In the genomic region with DNA sequence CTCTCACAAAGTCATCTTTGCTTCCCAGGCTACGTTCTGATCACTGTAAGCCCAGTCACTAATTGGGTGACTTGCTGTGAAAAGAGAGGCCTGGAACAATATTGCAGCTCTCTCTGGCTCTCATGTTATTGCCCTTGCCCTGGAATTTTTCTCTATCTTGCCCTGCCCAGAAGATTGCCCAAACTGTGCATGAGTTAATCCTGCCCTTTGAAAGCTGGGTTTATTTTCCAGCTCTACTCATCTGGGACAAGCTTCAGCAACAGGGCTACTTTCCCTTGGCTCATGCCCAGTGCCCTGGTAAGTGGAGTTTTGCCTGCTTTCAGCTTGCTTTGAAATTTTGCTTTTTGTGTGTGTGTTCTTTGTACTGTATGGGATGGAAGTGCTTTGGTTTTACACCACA, we compare ENCODE assay signal across 16 cellular contexts.
"Had no signal": no experiment of that assay in that cellular context is flagged by ENCODE, and none has a peak within 500 bp of the region (broad histone marks: within the 10 kb centered on the region; RNA-seq: fewer than 3 reads in every experiment).

No MANE protein-coding gene starts in this region.

- H3K27me3 ChIP-seq: esophagus muscularis mucosa, pancreas had no signal

- H3K4me1 ChIP-seq: esophagus muscularis mucosa, lower lobe of right lung, pancreas had no signal

- H3K27ac ChIP-seq: dorsolateral prefrontal cortex, esophagus muscularis mucosa, lower lobe of right lung, pancreas, WERI-Rb-1 had no signal

- H3K4me3 ChIP-seq: dorsolateral prefrontal cortex, esophagus muscularis mucosa, lower lobe of right lung, pancreas had no signal

- H3K9me3 ChIP-seq: esophagus muscularis mucosa, lower lobe of right lung, pancreas had no signal

- DNase-seq: activated CD4-positive, alpha-beta memory T cell treated with anti-CD3 and anti-CD28 coated beads for 36 hours; activated CD8-positive, alpha-beta memory T cell treated with anti-CD3 and anti-CD28 coated beads, Interleukin-2, amount 10 ng/mL, durations not matched to agents 7 days and 5 days; activated naive CD4-positive, alpha-beta T cell treated with anti-CD3 and anti-CD28 coated beads for 36 hours; activated naive CD8-positive, alpha-beta T cell treated with anti-CD3 and anti-CD28 coated beads, Interleukin-2, amount 50 U/mL, for 24 hours; activated T-cell treated with anti-CD3 and anti-CD28 coated beads, Interleukin-2, amount 50 U/mL, for 1 hour; dorsolateral prefrontal cortex; endodermal cell; foreskin melanocyte; immature natural killer cell; lower lobe of right lung; pancreas; stimulated activated CD4-positive, alpha-beta T cell treated with anti-CD3 and anti-CD28 coated beads, Interleukin-4, amount 100 ng/mL, for 24 hours; stimulated activated naive CD4-positive, alpha-beta T cell; T-helper 17 cell; WERI-Rb-1 had no signal

- H3K36me3 ChIP-seq: esophagus muscularis mucosa, lower lobe of right lung, pancreas, WERI-Rb-1 had no signal

- FAIRE-seq: pancreas had no signal

- ATAC-seq: activated CD8-positive, alpha-beta memory T cell treated with anti-CD3 and anti-CD28 coated beads, Interleukin-2, amount 10 ng/mL, durations not matched to agents 7 days and 5 days; activated naive CD8-positive, alpha-beta T cell treated with anti-CD3 and anti-CD28 coated beads, Interleukin-2, amount 50 U/mL, for 24 hours; lower lobe of right lung; T-helper 17 cell had no signal
